In genomic region chr1:59136541-59137335, GRCh38 we compare ENCODE assay signal across 12 cellular contexts.
DNase-seq lines count a peak whose midpoint lies in the region; ATAC-seq and TF ChIP-seq lines count a peak whose summit lies in the region.
"Had no signal": no experiment of that assay in that cellular context is flagged by ENCODE, and none has a peak within 500 bp of the region (broad histone marks: within the 10 kb centered on the region; RNA-seq: fewer than 3 reads in every experiment).

No MANE protein-coding gene starts in this region.

- H3K4me1 ChIP-seq in foreskin keratinocyte = peaks cover 7% of the 10 kb centered on the region
- peaks cover 3 to 11% of the 10 kb centered on the region in 2 donors for H3K4me1 ChIP-seq in thyroid gland

- TF ChIP-seq CTCF in foreskin keratinocyte (conservative IDR thresholded peaks at IDR 0.05) = no peak
- TF ChIP-seq CTCF in thyroid gland (IDR thresholded peaks at IDR 0.05) = no peak

- H3K27me3 Mint-ChIP-seq in activated CD8-positive, alpha-beta memory T cell treated with anti-CD3 and anti-CD28 coated beads, Interleukin-2, amount 10 ng/mL, durations not matched to agents 7 days and 5 days = peaks cover 7% of the 10 kb centered on the region

- H3K27ac ChIP-seq in foreskin keratinocyte (no peak overlapping the region), thyroid gland (no peak overlapping the region)

- H3K4me1 Mint-ChIP-seq in activated CD8-positive, alpha-beta memory T cell treated with anti-CD3 and anti-CD28 coated beads, Interleukin-2, amount 10 ng/mL, durations not matched to agents 7 days and 5 days = peaks cover 8% of the 10 kb centered on the region

- H3K9me3 ChIP-seq in thyroid gland = no peaks in the 10 kb centered on the region

- CTCF ChIA-PET in activated CD8-positive, alpha-beta memory T cell treated with anti-CD3 and anti-CD28 coated beads, Interleukin-2, amount 10 ng/mL, durations not matched to agents 7 days and 5 days (lab: Charles Lee) = no interaction called here

- peak; percentile 13 for DNase-seq in SKM-1 treated with dmso at 0.1 percent for 144 hours (lab: John Stamatoyannopoulos, UW; ENCODE audit: unreplicated experiment)
- DNase-seq in SKM-1 (lab: John Stamatoyannopoulos, UW; ENCODE audit: unreplicated experiment) = no peak
- peak; percentile 37 to 74 for DNase-seq in foreskin keratinocyte
- DNase-seq in thyroid gland = no peak
- no peak for DNase-seq in activated CD8-positive, alpha-beta memory T cell treated with anti-CD3 and anti-CD28 coated beads, Interleukin-2, amount 10 ng/mL, durations not matched to agents 7 days and 5 days
- DNase-seq in NAMALWA (ENCODE audit: low spot score) = no peak
- DNase-seq: 8988T; activated CD4-positive, CD25-positive, alpha-beta regulatory T cell treated with anti-CD3 and anti-CD28 coated beads, Interleukin-2, amount 50 U/mL, for 72 hours; NCI-H446 treated with DMSO at 0.1 percent for 48 hours had no signal

- H3K27me3 ChIP-seq in foreskin keratinocyte (no peaks in the 10 kb centered on the region), thyroid gland (no peaks in the 10 kb centered on the region)

- intact Hi-C loops in thyroid gland (cut with DNase I) = no loop called here

- no peak overlapping the region for H3K4me3 ChIP-seq in thyroid gland (replicated peaks in 1 of 3)

- TF ChIP-seq POLR2A in thyroid gland (IDR thresholded peaks at IDR 0.05) = no peak

- no peak overlapping the region for H3K4me3 Mint-ChIP-seq in activated CD8-positive, alpha-beta memory T cell treated with anti-CD3 and anti-CD28 coated beads, Interleukin-2, amount 10 ng/mL, durations not matched to agents 7 days and 5 days
- H3K4me3 Mint-ChIP-seq: brain had no signal

- H3K36me3 Mint-ChIP-seq in activated CD8-positive, alpha-beta memory T cell treated with anti-CD3 and anti-CD28 coated beads, Interleukin-2, amount 10 ng/mL, durations not matched to agents 7 days and 5 days = no peaks in the 10 kb centered on the region
- H3K36me3 Mint-ChIP-seq: brain had no signal

- 89 to 94% methylated on average over 8 of the region's 8 CpGs for WGBS in thyroid gland, 2 donors

- ATAC-seq in SK-N-SH treated with all-trans-retinoic acid at 6 μM for 48 hours = peak; percentile 22; the same call in 1 of the 3 replicates
- peak; percentile 26 for ATAC-seq in foreskin keratinocyte
- no peak for ATAC-seq in activated CD8-positive, alpha-beta memory T cell treated with anti-CD3 and anti-CD28 coated beads, Interleukin-2, amount 10 ng/mL, durations not matched to agents 7 days and 5 days
- ATAC-seq in GM19467 (IDR thresholded peaks at IDR 0.05; ENCODE audit: unreplicated experiment) = no peak

- no peak overlapping the region for H3K27ac Mint-ChIP-seq in activated CD8-positive, alpha-beta memory T cell treated with anti-CD3 and anti-CD28 coated beads, Interleukin-2, amount 10 ng/mL, durations not matched to agents 7 days and 5 days
- H3K27ac Mint-ChIP-seq: brain had no signal

- no peaks in the 10 kb centered on the region for H3K36me3 ChIP-seq in thyroid gland

- no peaks in the 10 kb centered on the region for H3K9me3 Mint-ChIP-seq in activated CD8-positive, alpha-beta memory T cell treated with anti-CD3 and anti-CD28 coated beads, Interleukin-2, amount 10 ng/mL, durations not matched to agents 7 days and 5 days (ENCODE audit: low read depth)

TF ChIP-seq in SK-N-SH treated with all-trans-retinoic acid at 6 μM for 48 hours, 23 proteins besides CTCF, POLR2A, EP300 and RAD21:
- TF ChIP-seq ZNF8 (CRISPR knock-in tag; IDR thresholded peaks at IDR 0.05) = no peak
- no peak for TF ChIP-seq BACH2 (CRISPR knock-in tag; IDR thresholded peaks at IDR 0.05; ENCODE audit: borderline replicate concordance)
- TF ChIP-seq ARNTL (CRISPR knock-in tag; IDR thresholded peaks at IDR 0.05; ENCODE audit: borderline replicate concordance, low read depth) = no peak
- no peak for TF ChIP-seq PPARA (CRISPR knock-in tag; IDR thresholded peaks at IDR 0.05; ENCODE audit: borderline replicate concordance)
- no peak for TF ChIP-seq ZC3H10 (CRISPR knock-in tag; IDR thresholded peaks at IDR 0.05)
- no peak for TF ChIP-seq CSRNP3 (CRISPR knock-in tag; IDR thresholded peaks at IDR 0.05)
- TF ChIP-seq ZNF70 (CRISPR knock-in tag; IDR thresholded peaks at IDR 0.05) = no peak
- TF ChIP-seq RARB (CRISPR knock-in tag; IDR thresholded peaks at IDR 0.05) = no peak
- no peak for TF ChIP-seq OSR1 (CRISPR knock-in tag; IDR thresholded peaks at IDR 0.05)
- TF ChIP-seq ZNF565 (CRISPR knock-in tag; conservative IDR thresholded peaks at IDR 0.05; ENCODE audit: low read depth) = no peak
- TF ChIP-seq PATZ1 (CRISPR knock-in tag; IDR thresholded peaks at IDR 0.05; ENCODE audit: borderline replicate concordance) = no peak
- TF ChIP-seq TOX (CRISPR knock-in tag; IDR thresholded peaks at IDR 0.05; ENCODE audit: borderline replicate concordance) = no peak
- TF ChIP-seq CREB5 (CRISPR knock-in tag; IDR thresholded peaks at IDR 0.05; ENCODE audit: low read depth) = no peak

Comparison
In these comparisons a context has a peak if more than half of its experiments do, and no peak if none do; other contexts are left out.
1. DNase-seq: peak in SKM-1 treated with dmso at 0.1 percent for 144 hours (single experiment) and foreskin keratinocyte (2 of 2); none in SKM-1 (single experiment), thyroid gland (0 of 2), activated CD8-positive, alpha-beta memory T cell treated with anti-CD3 and anti-CD28 coated beads, Interleukin-2, amount 10 ng/mL, durations not matched to agents 7 days and 5 days (single experiment) and NAMALWA (single experiment).
2. ATAC-seq: peak in SK-N-SH treated with all-trans-retinoic acid at 6 μM for 48 hours (single experiment) and foreskin keratinocyte (single experiment); none in activated CD8-positive, alpha-beta memory T cell treated with anti-CD3 and anti-CD28 coated beads, Interleukin-2, amount 10 ng/mL, durations not matched to agents 7 days and 5 days (single experiment) and GM19467 (single experiment).